In genomic region chr11:71358122-71358728, GRCh38 we compare ENCODE assay signal across 30 cellular contexts.
"Had no signal": no experiment of that assay in that cellular context is flagged by ENCODE, and none has a peak within 500 bp of the region (broad histone marks: within the 10 kb centered on the region; RNA-seq: fewer than 3 reads in every experiment).

No MANE protein-coding gene starts in this region.

- FAIRE-seq: colon had no signal

- H3K27me3 ChIP-seq: adrenal gland, body of pancreas had no signal

- DNase-seq: activated B cell treated with CpG ODN at 0.5 μM for 24 hours; activated CD4-positive, alpha-beta T cell treated with anti-CD3 and anti-CD28 coated beads for 48 hours; activated CD4-positive, alpha-beta T cell treated with anti-CD3 and anti-CD28 coated beads, Interleukin-2, amount 50 U/mL, for 1 hour; activated CD4-positive, alpha-beta T cell treated with anti-CD3 and anti-CD28 coated beads, Interleukin-2, amount 50 U/mL, for 48 hours; activated CD8-positive, alpha-beta memory T cell treated with anti-CD3 and anti-CD28 coated beads for 24 hours; activated CD8-positive, alpha-beta T cell treated with anti-CD3 and anti-CD28 coated beads for 36 hours; activated effector memory CD4-positive, alpha-beta T cell treated with Interleukin-2 at 50 U/mL for 16 hours; activated gamma-delta T cell treated with Interleukin-2 at 50 U/mL for 16 hours; activated naive CD4-positive, alpha-beta T cell treated with anti-CD3 and anti-CD28 coated beads, Interleukin-2, amount 50 U/mL, for 16 hours; activated naive CD4-positive, alpha-beta T cell treated with Interleukin-2 at 50 U/mL for 16 hours; activated T-cell treated with anti-CD3 and anti-CD28 coated beads, Interleukin-2, amount 50 U/mL, for 4 hours; adrenal gland; amygdala; aorta; body of pancreas; cortex of kidney; dermis blood vessel endothelial cell; effector CD4-positive, alpha-beta T cell; effector memory CD8-positive, alpha-beta T cell; erythroblast; foreskin melanocyte; T-helper 1 cell; T-helper 17 cell; T1000; WERI-Rb-1 had no signal

- H3K27ac ChIP-seq: adrenal gland, body of pancreas, esophagus muscularis mucosa, gastroesophageal sphincter, WERI-Rb-1 had no signal

- H3K4me3 ChIP-seq: adrenal gland, body of pancreas, esophagus muscularis mucosa, gastroesophageal sphincter had no signal

- ATAC-seq: activated CD4-positive, CD25-positive, alpha-beta regulatory T cell treated with anti-CD3 and anti-CD28 coated beads, Interleukin-2, amount 50 U/mL, for 24 hours; activated CD8-positive, alpha-beta T cell treated with anti-CD3 and anti-CD28 coated beads for 36 hours; activated T-cell treated with anti-CD3 and anti-CD28 coated beads, Interleukin-2, amount 50 U/mL, for 4 hours; activated T-helper 17 cell treated with anti-CD3 and anti-CD28 coated beads, Interleukin-2, amount 50 U/mL, for 72 hours; body of pancreas; effector memory CD8-positive, alpha-beta T cell; gastroesophageal sphincter; T-helper 17 cell had no signal

- H3K36me3 ChIP-seq: adrenal gland, esophagus muscularis mucosa, gastroesophageal sphincter, WERI-Rb-1 had no signal

- H3K4me1 ChIP-seq: adrenal gland, body of pancreas, esophagus muscularis mucosa, gastroesophageal sphincter had no signal

- H3K9me3 ChIP-seq: adrenal gland, body of pancreas, esophagus muscularis mucosa, gastroesophageal sphincter had no signal
